In the genomic region with DNA sequence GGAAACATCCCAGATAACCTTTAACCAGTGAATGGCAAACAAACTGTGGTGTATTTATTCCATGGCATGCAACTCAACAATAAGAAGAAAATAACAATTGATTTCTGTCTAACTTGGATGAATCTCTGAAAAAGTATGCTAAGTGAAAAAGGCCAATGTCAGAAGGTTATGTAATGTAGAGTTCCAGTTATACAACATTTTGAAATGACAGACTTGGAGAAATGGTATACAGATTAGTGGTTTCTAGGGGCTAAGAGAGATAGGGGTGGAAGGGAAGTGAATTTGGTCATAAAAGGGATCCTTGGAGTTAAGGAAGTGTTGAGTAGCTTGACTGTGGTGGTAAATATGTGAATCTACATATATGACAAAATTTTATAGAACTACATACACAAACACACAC, we compare ENCODE assay signal across 1 cellular context.
TF ChIP-seq lines count a peak whose summit lies in the region.

No MANE protein-coding gene starts in this region.

TF ChIP-seq in HepG2, 621 proteins besides CTCF, POLR2A, EP300 and RAD21 (continued from another document):
- TF ChIP-seq, protein P1, sequence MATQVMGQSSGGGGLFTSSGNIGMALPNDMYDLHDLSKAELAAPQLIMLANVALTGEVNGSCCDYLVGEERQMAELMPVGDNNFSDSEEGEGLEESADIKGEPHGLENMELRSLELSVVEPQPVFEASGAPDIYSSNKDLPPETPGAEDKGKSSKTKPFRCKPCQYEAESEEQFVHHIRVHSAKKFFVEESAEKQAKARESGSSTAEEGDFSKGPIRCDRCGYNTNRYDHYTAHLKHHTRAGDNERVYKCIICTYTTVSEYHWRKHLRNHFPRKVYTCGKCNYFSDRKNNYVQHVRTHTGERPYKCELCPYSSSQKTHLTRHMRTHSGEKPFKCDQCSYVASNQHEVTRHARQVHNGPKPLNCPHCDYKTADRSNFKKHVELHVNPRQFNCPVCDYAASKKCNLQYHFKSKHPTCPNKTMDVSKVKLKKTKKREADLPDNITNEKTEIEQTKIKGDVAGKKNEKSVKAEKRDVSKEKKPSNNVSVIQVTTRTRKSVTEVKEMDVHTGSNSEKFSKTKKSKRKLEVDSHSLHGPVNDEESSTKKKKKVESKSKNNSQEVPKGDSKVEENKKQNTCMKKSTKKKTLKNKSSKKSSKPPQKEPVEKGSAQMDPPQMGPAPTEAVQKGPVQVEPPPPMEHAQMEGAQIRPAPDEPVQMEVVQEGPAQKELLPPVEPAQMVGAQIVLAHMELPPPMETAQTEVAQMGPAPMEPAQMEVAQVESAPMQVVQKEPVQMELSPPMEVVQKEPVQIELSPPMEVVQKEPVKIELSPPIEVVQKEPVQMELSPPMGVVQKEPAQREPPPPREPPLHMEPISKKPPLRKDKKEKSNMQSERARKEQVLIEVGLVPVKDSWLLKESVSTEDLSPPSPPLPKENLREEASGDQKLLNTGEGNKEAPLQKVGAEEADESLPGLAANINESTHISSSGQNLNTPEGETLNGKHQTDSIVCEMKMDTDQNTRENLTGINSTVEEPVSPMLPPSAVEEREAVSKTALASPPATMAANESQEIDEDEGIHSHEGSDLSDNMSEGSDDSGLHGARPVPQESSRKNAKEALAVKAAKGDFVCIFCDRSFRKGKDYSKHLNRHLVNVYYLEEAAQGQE (IDR thresholded peaks at IDR 0.05; ENCODE audit: borderline replicate concordance in 1 of 2, low read depth in 1 of 2, low read length in 2 of 2), result no peak
- no peak for TF ChIP-seq NBN (conservative IDR thresholded peaks at IDR 0.05)
